Comparison of ENCODE assay signal across 8 cellular contexts in the genomic region with DNA sequence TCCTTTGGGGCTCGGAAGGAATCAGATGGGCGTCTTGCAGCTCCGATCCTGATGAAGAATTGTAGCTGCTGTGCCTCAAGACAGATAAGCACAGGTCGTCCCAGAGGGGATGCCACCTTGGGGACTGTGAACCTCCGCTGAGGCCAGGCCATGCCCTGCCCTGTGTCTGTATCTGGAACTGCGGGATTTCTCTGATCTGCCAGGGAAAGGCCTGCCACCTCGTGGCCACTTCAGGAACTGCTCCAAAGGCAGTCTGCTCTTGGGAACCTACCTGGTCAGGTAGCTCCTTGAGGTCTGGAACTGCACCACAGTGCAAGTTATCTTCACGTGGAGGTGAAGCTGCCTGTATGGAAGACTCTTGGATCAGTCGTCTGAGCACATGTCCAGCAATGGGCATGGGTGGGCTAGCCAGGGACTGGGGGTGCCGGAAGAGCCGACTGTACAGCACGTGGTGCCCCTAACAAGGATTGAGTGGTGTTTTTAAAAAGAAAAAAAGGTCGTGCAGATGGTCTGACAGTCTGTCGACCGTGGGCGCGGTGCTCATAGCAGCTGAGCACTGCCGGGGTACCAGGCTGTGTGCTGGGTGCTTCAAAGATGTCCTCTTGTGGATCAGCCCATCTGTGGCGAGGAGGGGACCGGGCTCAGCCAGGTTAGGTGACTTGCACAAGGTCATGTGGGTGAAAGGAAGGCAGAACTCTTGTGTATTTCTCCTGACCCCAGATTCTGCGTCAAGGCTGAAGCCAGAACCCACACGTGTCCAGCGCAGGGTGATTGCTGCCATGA. TPM values are rescaled to one million over a fixed set of nuclear protein-coding genes. Genes with fewer than 3 reads are reported as not detected.
A peak's percentile ranks its signal among the peaks of the same experiment; 100 is the strongest.
DNase-seq lines count a peak whose midpoint lies in the region; ATAC-seq, FAIRE-seq and TF ChIP-seq lines count a peak whose summit lies in the region.

No MANE protein-coding gene starts in this region.

- peaks cover 4% of the 10 kb centered on the region for H3K27me3 ChIP-seq in osteoblast (ENCODE audit: insufficient read depth, low read length)
- H3K27me3 ChIP-seq in tibial nerve, result no peaks in the 10 kb centered on the region

- no peak overlapping the region for H3K27ac Mint-ChIP-seq in Calu3 (ENCODE audit: unreplicated experiment)

- TF ChIP-seq EP300 in tibial nerve (IDR thresholded peaks at IDR 0.05), result peak in 1 of 2 donors; percentile 52

- no peak overlapping the region for H2AFZ ChIP-seq in osteoblast (ENCODE audit: low read length)

- CTCF ChIA-PET in Calu3 (lab: Charles Lee), result interaction anchor here (0.6 to 1.1 kb wide), 8 partner anchors 21 to 354 kb away, joined by 3 to 6 read pairs (median 3); no protein-coding TSS in a partner anchor

- H3K4me3 ChIP-seq in osteoblast (ENCODE audit: insufficient read depth, low read length) (no peak overlapping the region), tibial nerve (no peak overlapping the region)

- H3K36me3 Mint-ChIP-seq in Calu3 (ENCODE audit: insufficient read depth, unreplicated experiment), result peaks cover 21% of the 10 kb centered on the region

- TF ChIP-seq CTCF in Calu3 (IDR thresholded peaks at IDR 0.05; ENCODE audit: unreplicated experiment) (peak; percentile 83), osteoblast (IDR thresholded peaks at IDR 0.05; ENCODE audit: extremely low read depth, low read depth, low read length) (peak; percentile 98), tibial nerve (IDR thresholded peaks at IDR 0.05) (peak; percentile 96 to 98 (median 97))

- peaks cover 8% of the 10 kb centered on the region for H3K4me1 Mint-ChIP-seq in Calu3 (ENCODE audit: low read depth, unreplicated experiment)

- peak; percentile 86 for DNase-seq in Calu3
- peak; percentile 65 for DNase-seq in M059J (ENCODE audit: low read depth)
- DNase-seq in activated T-helper 9 cell treated with anti-CD3 and anti-CD28 coated beads, Interleukin-2, amount 50 U/mL, for 16 hours (ENCODE audit: low read depth), result peak; percentile 78
- DNase-seq in frontal cortex (ENCODE audit: low spot score in 2 of 2), result peak; percentile 71 to 74
- peak; percentile 94 for DNase-seq in osteoblast (ENCODE audit: insufficient read length, low spot score, missing footprints)
- DNase-seq in tibial nerve (ENCODE audit: low spot score in 2 of 2), result peak; percentile 69 to 84

- FAIRE-seq in frontal cortex (lab: Jason Lieb, UNC), result no peak

- WGBS in tibial nerve, 2 donors, result 45 to 46% methylated on average over 18 to 23 of the region's 23 CpGs

- H3K4me2 ChIP-seq in osteoblast (ENCODE audit: insufficient read depth, low read length), result no peak overlapping the region

- H3K4me1 ChIP-seq in osteoblast (ENCODE audit: insufficient read depth, low read length), result peaks cover 8% of the 10 kb centered on the region
- H3K4me1 ChIP-seq in tibial nerve, result peaks cover 0 to 38% (median 17%) of the 10 kb centered on the region in 4 donors

- H3K27ac ChIP-seq in osteoblast (ENCODE audit: low read depth, low read length) (no peak overlapping the region), tibial nerve (no peak overlapping the region)

- H3K27me3 Mint-ChIP-seq in Calu3 (ENCODE audit: unreplicated experiment), result peaks cover 30% of the 10 kb centered on the region

- H4K20me1 ChIP-seq in osteoblast (ENCODE audit: insufficient read depth, low read length), result peaks cover 15% of the 10 kb centered on the region

- peaks cover 20% of the 10 kb centered on the region for H3K79me2 ChIP-seq in osteoblast (ENCODE audit: insufficient read depth, low read length)

- no peaks in the 10 kb centered on the region for H3K9me3 Mint-ChIP-seq in Calu3 (ENCODE audit: low read depth, unreplicated experiment)

- H3K9me3 ChIP-seq in osteoblast (ENCODE audit: low read depth, low read length) (no peaks in the 10 kb centered on the region), tibial nerve (no peaks in the 10 kb centered on the region)

- TF ChIP-seq POLR2A in Raji (IDR thresholded peaks at IDR 0.05; ENCODE audit: insufficient read depth, low read depth, low read length), result 0 out of 2 replicates have a peak, but pooled peaks have one; percentile 26
- TF ChIP-seq POLR2A in tibial nerve (IDR thresholded peaks at IDR 0.05), result no peak

- H3K4me3 Mint-ChIP-seq in Calu3 (ENCODE audit: low read depth, unreplicated experiment), result no peak overlapping the region

- H3K36me3 ChIP-seq in osteoblast (ENCODE audit: insufficient read depth, low read length), result no peaks in the 10 kb centered on the region
- H3K36me3 ChIP-seq in tibial nerve, result no peaks in the 10 kb centered on the region

- BruUV-seq in Calu3 (replicated peaks; lab: Mats Ljungman, UMichigan), result no TSS peak

- intact Hi-C loops in Calu3 (cut with micrococcal nuclease; ENCODE audit: unreplicated experiment), result loop anchor here (10.0 kb wide), 1 partner anchor 86 kb away; no protein-coding TSS in a partner anchor

- peak; percentile 24 for ATAC-seq in GM21447 (IDR thresholded peaks at IDR 0.05; ENCODE audit: unreplicated experiment)

RNA-seq across cellular contexts. Expression of a gene that starts 3.1 kb away (rescaled TPM):
- total RNA-seq in Calu3 (2022), result 32.2 and 40.4 TPM in 2 replicates
- 36.7 and 52.5 TPM in 2 replicates for total RNA-seq in M059J (2014; rRNA removed; shearing (Covaris generic))
- total RNA-seq in frontal cortex, result 15.1 TPM
- 10.3 and 21.0 TPM in 2 replicates for total RNA-seq in osteoblast
- total RNA-seq in tibial nerve, result 10 to 100 TPM; 11.1 to 13.6 (median 13.3) TPM

RNA-seq across cellular contexts. Expression of a gene that starts 27.7 kb away (rescaled TPM):
- total RNA-seq in Calu3 (2022) (15.1 and 15.8 TPM in 2 replicates), frontal cortex (19.2 TPM), osteoblast (12.7 and 13.0 TPM in 2 replicates), tibial nerve (10 to 100 TPM; 13.3 to 27.3 (median 16.5) TPM)
- total RNA-seq in M059J (2014; rRNA removed; shearing (Covaris generic)), result 7.6 and 11.0 TPM in 2 replicates
